11 cellular contexts compared by ENCODE assay signal in genomic region chr7:157691521-157692155, GRCh38.
A peak's percentile ranks its signal among the peaks of the same experiment; 100 is the strongest.
DNase-seq lines count a peak whose midpoint lies in the region; ATAC-seq lines count a peak whose summit lies in the region.
"Had no signal": no experiment of that assay in that cellular context is flagged by ENCODE, and none has a peak within 500 bp of the region (broad histone marks: within the 10 kb centered on the region; RNA-seq: fewer than 3 reads in every experiment).

No MANE protein-coding gene starts in this region.

- H3K36me3 ChIP-seq in mesenchymal stem cell (ENCODE audit: control insufficient read depth in 1 of 2, insufficient read depth in 2 of 2, low read depth in 1 of 2, low read length in 2 of 2) (no peaks in the 10 kb centered on the region), thymus (ENCODE audit: control insufficient read depth, insufficient read depth) (no peaks in the 10 kb centered on the region)

- H3K27ac ChIP-seq in angular gyrus (ENCODE audit: low read depth, low read length) (peak overlapping the region; percentile 26), mesenchymal stem cell (ENCODE audit: low read length, poor library complexity, severe bottlenecking) (no peak overlapping the region), thymus (ENCODE audit: low read depth) (no peak overlapping the region)

- no peak overlapping the region for H3K23ac ChIP-seq in mesenchymal stem cell (ENCODE audit: low read length in 2 of 2)

- no peak for ATAC-seq in activated CD8-positive, alpha-beta memory T cell treated with anti-CD3 and anti-CD28 coated beads, Interleukin-2, amount 10 ng/mL, durations not matched to agents 7 days and 5 days

- peaks cover 63 to 64% of the 10 kb centered on the region in 2 experiments for H3K27me3 ChIP-seq in mesenchymal stem cell (ENCODE audit: control insufficient read depth in 1 of 2, insufficient read depth in 1 of 2, low read length in 2 of 2)
- peaks cover 73% of the 10 kb centered on the region for H3K27me3 ChIP-seq in thymus (ENCODE audit: control insufficient read depth, insufficient read depth)

- no peak overlapping the region for H3K27ac Mint-ChIP-seq in activated CD8-positive, alpha-beta memory T cell treated with anti-CD3 and anti-CD28 coated beads, Interleukin-2, amount 10 ng/mL, durations not matched to agents 7 days and 5 days
- H3K27ac Mint-ChIP-seq: CD14-positive monocyte had no signal

- CTCF ChIA-PET in activated CD8-positive, alpha-beta memory T cell treated with anti-CD3 and anti-CD28 coated beads, Interleukin-2, amount 10 ng/mL, durations not matched to agents 7 days and 5 days (lab: Charles Lee), result no interaction called here

- WGBS in mesenchymal stem cell, result 2% methylated on average over 39 of the region's 46 CpGs
- 3% methylated on average over 46 of the region's 46 CpGs for WGBS in thymus

- H2BK12ac ChIP-seq in mesenchymal stem cell (ENCODE audit: low read length in 2 of 2), result no peak overlapping the region

- peak overlapping the region; percentile 21 for H3K4me3 Mint-ChIP-seq in activated CD8-positive, alpha-beta memory T cell treated with anti-CD3 and anti-CD28 coated beads, Interleukin-2, amount 10 ng/mL, durations not matched to agents 7 days and 5 days

- H3K18ac ChIP-seq in mesenchymal stem cell (ENCODE audit: low read depth in 1 of 2, low read length in 2 of 2), result no peak overlapping the region

- H2BK120ac ChIP-seq in mesenchymal stem cell (ENCODE audit: low read depth, low read length), result no peak overlapping the region

- peak overlapping the region; percentile 32 for H3K9ac ChIP-seq in mesenchymal stem cell (ENCODE audit: low read length)

- H3K27me3 Mint-ChIP-seq in activated CD8-positive, alpha-beta memory T cell treated with anti-CD3 and anti-CD28 coated beads, Interleukin-2, amount 10 ng/mL, durations not matched to agents 7 days and 5 days, result peaks cover 58% of the 10 kb centered on the region

- no peak overlapping the region for H2AK5ac ChIP-seq in mesenchymal stem cell (ENCODE audit: low read length, severe bottlenecking)

- peaks cover 34% of the 10 kb centered on the region for H3K4me1 ChIP-seq in mesenchymal stem cell (ENCODE audit: control insufficient read depth, insufficient read depth, low read depth, low read length)
- H3K4me1 ChIP-seq in thymus (ENCODE audit: control insufficient read depth, insufficient read depth, low read length), result peaks cover 21% of the 10 kb centered on the region

- H4K8ac ChIP-seq in mesenchymal stem cell (ENCODE audit: low read length), result no peak overlapping the region

- no peak overlapping the region for H3K4me3 ChIP-seq in mesenchymal stem cell (ENCODE audit: insufficient read depth in 1 of 2, low read depth in 1 of 2, low read length in 2 of 2)
- peak overlapping the region; percentile 47 for H3K4me3 ChIP-seq in thymus (ENCODE audit: low read length)

- no peak overlapping the region for H2BK15ac ChIP-seq in mesenchymal stem cell (ENCODE audit: low read depth, poor library complexity, severe bottlenecking)

- H2AFZ ChIP-seq in mesenchymal stem cell (ENCODE audit: low read depth, low read length), result no peak overlapping the region

- no peaks in the 10 kb centered on the region for H3K9me3 Mint-ChIP-seq in activated CD8-positive, alpha-beta memory T cell treated with anti-CD3 and anti-CD28 coated beads, Interleukin-2, amount 10 ng/mL, durations not matched to agents 7 days and 5 days (ENCODE audit: low read depth)

- H3K36me3 Mint-ChIP-seq in activated CD8-positive, alpha-beta memory T cell treated with anti-CD3 and anti-CD28 coated beads, Interleukin-2, amount 10 ng/mL, durations not matched to agents 7 days and 5 days, result no peaks in the 10 kb centered on the region
- H3K36me3 Mint-ChIP-seq: CD14-positive monocyte had no signal

- no peak overlapping the region for H2BK5ac ChIP-seq in mesenchymal stem cell (ENCODE audit: low read depth, low read length, poor library complexity, severe bottlenecking)

- no peaks in the 10 kb centered on the region for H3K9me3 ChIP-seq in mesenchymal stem cell (ENCODE audit: control insufficient read depth, low read length)
- no peaks in the 10 kb centered on the region for H3K9me3 ChIP-seq in thymus (ENCODE audit: control insufficient read depth)

- H3K4me2 ChIP-seq in mesenchymal stem cell (ENCODE audit: low read length, poor library complexity, severe bottlenecking), result no peak overlapping the region

- H3K4ac ChIP-seq in mesenchymal stem cell (ENCODE audit: low read depth in 1 of 2, low read length in 2 of 2), result no peak overlapping the region

- no peak overlapping the region for H4K91ac ChIP-seq in mesenchymal stem cell (ENCODE audit: low read length)

- peaks cover 6% of the 10 kb centered on the region for H3K4me1 Mint-ChIP-seq in activated CD8-positive, alpha-beta memory T cell treated with anti-CD3 and anti-CD28 coated beads, Interleukin-2, amount 10 ng/mL, durations not matched to agents 7 days and 5 days
- H3K4me1 Mint-ChIP-seq: CD14-positive monocyte had no signal

- no peaks in the 10 kb centered on the region for H3K79me1 ChIP-seq in mesenchymal stem cell (replicated peaks; ENCODE audit: low read length, poor library complexity, severe bottlenecking)

- no peak overlapping the region for H3K14ac ChIP-seq in mesenchymal stem cell (ENCODE audit: low read length in 2 of 2)

- DNase-seq in activated CD8-positive, alpha-beta memory T cell treated with anti-CD3 and anti-CD28 coated beads, Interleukin-2, amount 10 ng/mL, durations not matched to agents 7 days and 5 days, result no peak
- no peak for DNase-seq in activated CD8-positive, alpha-beta memory T cell treated with anti-CD3 and anti-CD28 coated beads for 24 hours
- DNase-seq in mesenchymal stem cell (no peak), NCI-H2107 (lab: John Stamatoyannopoulos, UW) (no peak), DMS153 (lab: John Stamatoyannopoulos, UW) (no peak)
- no peak for DNase-seq in stimulated activated CD4-positive, alpha-beta T cell treated with anti-CD3 and anti-CD28 coated beads, Interleukin-2, amount 100 ng/mL, for 24 hours
- DNase-seq: activated gamma-delta T cell, OCI-M1 had no signal
